Comparison of ENCODE assay signal across 1 cellular context in the genomic region with DNA sequence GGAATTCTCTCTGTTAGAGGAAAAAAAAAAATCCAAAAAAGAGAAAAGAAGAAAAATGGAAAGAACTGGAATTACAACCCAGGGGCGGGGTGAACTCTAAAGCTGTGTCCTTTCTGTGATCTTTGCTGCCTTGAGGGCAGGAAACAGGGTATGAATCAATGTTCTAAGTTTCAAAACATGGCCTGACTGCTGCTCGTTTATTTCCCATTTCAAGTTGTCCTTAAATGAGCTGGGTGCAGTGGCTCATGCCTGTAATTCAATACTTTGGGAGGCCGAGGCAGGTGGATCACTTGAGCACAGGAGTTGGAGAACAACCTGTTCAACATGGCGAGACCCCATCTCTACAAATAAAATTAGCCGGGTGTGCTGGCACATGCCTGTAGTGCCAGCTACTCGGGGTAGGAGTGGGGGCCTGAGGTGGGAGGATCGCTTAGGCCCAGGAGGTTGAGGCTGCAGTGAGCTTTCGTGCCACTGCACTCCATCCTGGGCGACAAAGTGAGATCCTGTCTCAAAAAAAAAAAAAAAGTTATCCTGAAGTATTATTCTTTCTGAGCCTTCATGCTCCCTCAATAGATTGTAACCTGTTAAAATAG.
TF ChIP-seq lines count a peak whose summit lies in the region.

No MANE protein-coding gene starts in this region.

TF ChIP-seq in endothelial cell of umbilical vein, 7 proteins besides CTCF, POLR2A, EP300 and RAD21:
- TF ChIP-seq POLR2AphosphoS5 (IDR thresholded peaks at IDR 0.05; ENCODE audit: insufficient read depth, low read depth, low read length) (no peak), MYC (IDR thresholded peaks at IDR 0.05; ENCODE audit: low read depth, low read length) (no peak), FOS (IDR thresholded peaks at IDR 0.05; ENCODE audit: borderline replicate concordance, insufficient read depth, low read length) (no peak), JUN (IDR thresholded peaks at IDR 0.05; ENCODE audit: borderline replicate concordance, insufficient read depth, insufficient read length, low read depth) (no peak), MAX (IDR thresholded peaks at IDR 0.05; ENCODE audit: insufficient read depth, insufficient read length) (no peak), EZH2 (IDR thresholded peaks at IDR 0.05; ENCODE audit: borderline replicate concordance, low read depth, low read length, severe bottlenecking) (no peak), GATA2 (IDR thresholded peaks at IDR 0.05; ENCODE audit: insufficient read depth, insufficient read length, low read depth, low read length) (no peak)
